In the genomic region with DNA sequence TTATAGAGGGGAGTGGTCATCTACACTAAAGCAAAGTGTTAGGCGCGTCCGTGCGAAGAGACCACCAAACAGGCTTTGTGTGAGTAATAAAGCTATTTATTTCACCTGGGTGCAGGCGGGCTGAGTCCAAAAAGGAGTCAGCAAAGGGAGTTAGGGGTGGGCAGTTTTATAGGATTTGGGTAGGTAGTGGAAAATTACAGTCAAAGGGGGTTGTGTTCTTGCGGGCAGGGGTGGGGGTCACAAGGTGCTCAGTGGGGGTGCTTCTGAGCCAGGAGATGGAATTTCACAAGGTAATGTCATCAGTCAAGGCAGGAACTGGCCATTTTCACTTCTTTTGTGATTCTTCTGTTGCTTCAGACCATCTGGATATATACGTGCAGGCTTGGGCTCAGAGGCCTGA, we compare ENCODE assay signal across 9 cellular contexts. TPM values are rescaled to one million over a fixed set of nuclear protein-coding genes. Genes with fewer than 3 reads are reported as not detected.
DNase-seq lines count a peak whose midpoint lies in the region; ATAC-seq, FAIRE-seq and TF ChIP-seq lines count a peak whose summit lies in the region.
"Had no signal": no experiment of that assay in that cellular context is flagged by ENCODE, and none has a peak within 500 bp of the region (broad histone marks: within the 10 kb centered on the region; RNA-seq: fewer than 3 reads in every experiment).

No MANE protein-coding gene starts in this region.

- H3K36me3 ChIP-seq in heart right ventricle: peaks cover 0 to 57% (median 34%) of the 10 kb centered on the region in 9 donors
- H3K36me3 ChIP-seq in K562 (ENCODE audit: control insufficient read depth, insufficient read depth, low read length): peaks cover 56% of the 10 kb centered on the region
- peaks cover 17 to 48% of the 10 kb centered on the region in 2 experiments for H3K36me3 ChIP-seq in mesenchymal stem cell (ENCODE audit: control insufficient read depth in 1 of 2, insufficient read depth in 2 of 2, low read depth in 1 of 2, low read length in 2 of 2)
- H3K36me3 ChIP-seq in vagina: peaks cover 3 to 38% of the 10 kb centered on the region in 2 donors

- H3K9ac ChIP-seq in K562 (ENCODE audit: insufficient read depth in 1 of 2, low read depth in 2 of 2, low read length in 2 of 2) (peak overlapping the region; percentile 62 to 98), mesenchymal stem cell (ENCODE audit: low read length) (peak overlapping the region; percentile 99)

- in situ Hi-C loops in K562 (cut with MboI): no loop called here

- ATAC-seq in heart right ventricle (no peak), K562 (no peak)

- H3K9me1 ChIP-seq in K562 (ENCODE audit: control insufficient read depth, insufficient read depth, low read length): no peaks in the 10 kb centered on the region

- CTCF ChIA-PET in K562 (lab: Yijun Ruan, JAX; ENCODE audit: low intra/inter-chr PET ratio): no interaction called here

- H2BK5ac ChIP-seq in mesenchymal stem cell (ENCODE audit: low read depth, low read length, poor library complexity, severe bottlenecking): no peak overlapping the region

- no peak overlapping the region for H3K4ac ChIP-seq in mesenchymal stem cell (ENCODE audit: low read depth in 1 of 2, low read length in 2 of 2)

- no peak for FAIRE-seq in K562 (lab: Jason Lieb, UNC)

- WGBS in heart right ventricle, 2 donors: 31 to 46% methylated on average over 7 of the region's 7 CpGs
- 12% methylated on average over 7 of the region's 7 CpGs for WGBS in K562 (ENCODE audit: insufficient coverage, low coverage, missing lambda C conversion rate)
- 40% methylated on average over 7 of the region's 7 CpGs for WGBS in mesenchymal stem cell

- no peak overlapping the region for H2AFZ ChIP-seq in K562 (ENCODE audit: low read depth, low read length)
- no peak overlapping the region for H2AFZ ChIP-seq in mesenchymal stem cell (ENCODE audit: low read depth, low read length)

- no peak overlapping the region for H3K18ac ChIP-seq in mesenchymal stem cell (ENCODE audit: low read depth in 1 of 2, low read length in 2 of 2)

- peaks cover 53% of the 10 kb centered on the region for H3K79me2 ChIP-seq in K562 (ENCODE audit: control insufficient read depth, insufficient read depth, low read length)

- H4K91ac ChIP-seq in mesenchymal stem cell (ENCODE audit: low read length): no peak overlapping the region

- peaks cover 10% of the 10 kb centered on the region for H3K79me1 ChIP-seq in mesenchymal stem cell (replicated peaks; ENCODE audit: low read length, poor library complexity, severe bottlenecking)

- H3K27ac ChIP-seq in heart right ventricle: peak overlapping the region in 9 of 10 donors; percentile 86 to 99 (median 95)
- H3K27ac ChIP-seq in K562 (ENCODE audit: extremely low read depth, low read depth, low read length): peak overlapping the region; percentile 98
- H3K27ac ChIP-seq in mesenchymal stem cell (ENCODE audit: low read length, poor library complexity, severe bottlenecking): no peak overlapping the region
- H3K27ac ChIP-seq in vagina: peak overlapping the region; percentile 90

- TF ChIP-seq CTCF in heart right ventricle (IDR thresholded peaks at IDR 0.05): no peak
- TF ChIP-seq CTCF in K562 (IDR thresholded peaks at IDR 0.05 in 2 of 3, conservative IDR thresholded peaks at IDR 0.05 in 1 of 3; ENCODE audit: insufficient read depth in 2 of 3, low read depth in 1 of 3, low read length in 3 of 3): no peak
- no peak for TF ChIP-seq CTCF in vagina (IDR thresholded peaks at IDR 0.05)

- H3K9me3 ChIP-seq in heart right ventricle (no peaks in the 10 kb centered on the region), K562 (replicated peaks; ENCODE audit: control insufficient read depth, insufficient read depth, low read depth, low read length) (no peaks in the 10 kb centered on the region), mesenchymal stem cell (ENCODE audit: control insufficient read depth, low read length) (no peaks in the 10 kb centered on the region), vagina (no peaks in the 10 kb centered on the region)

- peak overlapping the region; percentile 94 for H3K4me2 ChIP-seq in K562 (ENCODE audit: insufficient read depth, low read length)
- H3K4me2 ChIP-seq in mesenchymal stem cell (ENCODE audit: low read length, poor library complexity, severe bottlenecking): peak overlapping the region; percentile 72

- no peak for TF ChIP-seq POLR2A in K562 (conservative IDR thresholded peaks at IDR 0.05)
- no peak for TF ChIP-seq POLR2A in vagina (IDR thresholded peaks at IDR 0.05)

- H2BK12ac ChIP-seq in mesenchymal stem cell (ENCODE audit: low read length in 2 of 2): no peak overlapping the region

- DNase-seq in heart right ventricle: no peak
- no peak for DNase-seq in cardiac septum (ENCODE audit: low spot score)
- DNase-seq in K562 (ENCODE audit: extremely low read depth in 1 of 4, low spot score in 3 of 4): no peak
- no peak for DNase-seq in mesenchymal stem cell
- DNase-seq in vagina (ENCODE audit: extremely low spot score in 2 of 2): no peak
- DNase-seq in NCI-H1048 (lab: John Stamatoyannopoulos, UW): no peak
- no peak for DNase-seq in pons (ENCODE audit: low spot score)
- DNase-seq in effector CD8-positive, alpha-beta T cell (lab: John Stamatoyannopoulos, UW): no peak

- H3K23ac ChIP-seq in mesenchymal stem cell (ENCODE audit: low read length in 2 of 2): no peak overlapping the region

- H4K8ac ChIP-seq in mesenchymal stem cell (ENCODE audit: low read length): no peak overlapping the region

- H2BK15ac ChIP-seq in mesenchymal stem cell (ENCODE audit: low read depth, poor library complexity, severe bottlenecking): no peak overlapping the region

- TF ChIP-seq EP300 in K562 (IDR thresholded peaks at IDR 0.05; ENCODE audit: low read length): no peak

- H3K27me3 ChIP-seq in heart right ventricle (no peaks in the 10 kb centered on the region), K562 (ENCODE audit: control insufficient read depth in 2 of 2, insufficient read depth in 2 of 2, low read length in 2 of 2) (no peaks in the 10 kb centered on the region), mesenchymal stem cell (ENCODE audit: control insufficient read depth in 1 of 2, insufficient read depth in 1 of 2, low read length in 2 of 2) (no peaks in the 10 kb centered on the region), vagina (no peaks in the 10 kb centered on the region)

- POLR2A ChIA-PET in K562 (lab: Yijun Ruan, JAX): interaction anchor here (1.1 to 2.1 kb wide), 3 partner anchors 9 to 47 kb away, joined by 3 to 6 read pairs (median 6); partner anchors contain the start of genes NUSAP1 and OIP5

- BruUV-seq in K562 (replicated peaks; lab: Mats Ljungman, UMichigan): no TSS peak

- H3K4me1 ChIP-seq in heart right ventricle: peaks cover 0 to 54% (median 38%) of the 10 kb centered on the region in 9 donors
- peaks cover 8 to 12% of the 10 kb centered on the region in 2 experiments; a peak in 4 of 5 replicates for H3K4me1 ChIP-seq in K562 (replicated peaks in 1 of 2; ENCODE audit: control insufficient read depth in 2 of 2, insufficient read depth in 2 of 2, low read length in 2 of 2)
- peaks cover 6% of the 10 kb centered on the region for H3K4me1 ChIP-seq in mesenchymal stem cell (ENCODE audit: control insufficient read depth, insufficient read depth, low read depth, low read length)
- H3K4me1 ChIP-seq in vagina: peaks cover 41% of the 10 kb centered on the region

- peak overlapping the region; percentile 66 to 96 (median 82) for H3K4me3 ChIP-seq in heart right ventricle
- peak overlapping the region; percentile 87 for H3K4me3 ChIP-seq in K562
- H3K4me3 ChIP-seq in mesenchymal stem cell (ENCODE audit: insufficient read depth in 1 of 2, low read depth in 1 of 2, low read length in 2 of 2): peak overlapping the region in 1 of 2 experiments; percentile 99
- H3K4me3 ChIP-seq in vagina: peak overlapping the region; percentile 67 to 82

- intact Hi-C loops in heart right ventricle (cut with DNase I): loop anchor here in 1 of 10 donors (2.0 kb wide), 1 partner anchor 54 kb away; the partner anchor contains the start of genes CHP1 and EXD1
- intact Hi-C loops in cardiac septum (cut with DNase I): no loop called here
- intact Hi-C loops in K562 (cut with micrococcal nuclease): loop anchor here (2.0 kb wide), 1 partner anchor 52 kb away; no protein-coding TSS in a partner anchor
- intact Hi-C loops in vagina (cut with DNase I): no loop called here

- no peak overlapping the region for H3K14ac ChIP-seq in mesenchymal stem cell (ENCODE audit: low read length in 2 of 2)

- no peak for TF ChIP-seq RAD21 in K562 (CRISPR knock-in tag; conservative IDR thresholded peaks at IDR 0.05 in 1 of 2, IDR thresholded peaks at IDR 0.05 in 1 of 2)

- no peak overlapping the region for H2AK5ac ChIP-seq in mesenchymal stem cell (ENCODE audit: low read length, severe bottlenecking)

- no peak overlapping the region for H2BK120ac ChIP-seq in mesenchymal stem cell (ENCODE audit: low read depth, low read length)

- peaks cover 4% of the 10 kb centered on the region; the same call in 1 of the 2 replicates for H4K20me1 ChIP-seq in K562 (replicated peaks; ENCODE audit: control insufficient read depth, insufficient read depth, low read length)

RNA-seq across cellular contexts. Expression of gene OIP5, which starts 47.1 kb away (rescaled TPM):
- 1 to 10 TPM in 1 of 10 donors, under 1 TPM in 4, not detected in 5; 0.18 to 1.0 (median 0.23) TPM for total RNA-seq in heart right ventricle
- polyA plus RNA-seq in heart right ventricle: under 1 TPM in 1 of 2 donors, not detected in 1; 0.33 TPM
- total RNA-seq in cardiac septum: not detected
- total RNA-seq in K562 (2011; cell fraction: chromatin; rRNA removed; ENCODE audit: low replicate concordance): 6.9 and 9.3 TPM in 2 replicates
- 11.2 and 12.8 TPM in 2 replicates for total RNA-seq in K562 (2011; cell fraction: nucleolus; rRNA removed)
- 13.7 and 14.2 TPM in 2 replicates for total RNA-seq in K562 (2011; cell fraction: nucleoplasm; rRNA removed)
- total RNA-seq in K562 (2014; rRNA removed): 31.7 and 48.1 TPM in 2 replicates
- 35.3 and 42.0 TPM in 2 replicates for total RNA-seq in K562 (2014; rRNA removed; fragmentation: Illumina TruSeq; extraction: Trizol)
- 34.9 and 35.6 TPM in 2 replicates for total RNA-seq in K562 (2015; rRNA removed; fragmentation: Illumina TruSeq; extraction: Trizol)
- 35.7 and 36.1 TPM in 2 replicates for total RNA-seq in K562 (2021)
- 38.0 and 54.8 TPM in 2 replicates for polyA plus RNA-seq in K562 (2011; rRNA removed)
- polyA plus RNA-seq in K562 (2011; cell fraction: cytosol; rRNA removed): 33.6 and 52.6 TPM in 2 replicates
- 12.2 and 20.1 TPM in 2 replicates for polyA plus RNA-seq in K562 (2011; cell fraction: nucleus; rRNA removed)
- 32.0 and 32.4 TPM in 2 replicates for polyA plus RNA-seq in K562 (2012)
- polyA plus RNA-seq in K562 (2014; fragmentation: Illumina TruSeq; extraction: Trizol): 21.6 and 27.3 TPM in 2 replicates
- polyA plus RNA-seq in K562 (2014; fragmentation: Nextera tagmentation; extraction: Ambion mirVana): 10 to 100 TPM in 1 of 2 experiments, 1 to 10 TPM in 1; 8.3 to 14.5 TPM
- polyA plus RNA-seq in K562 (2014; rRNA removed): 40.2 and 47.9 TPM in 2 replicates
- 16.4 and 18.1 TPM in 2 replicates for polyA minus RNA-seq in K562 (2011; rRNA and poly(A)+ RNA removed)
- polyA minus RNA-seq in K562 (2011; cell fraction: cytosol; rRNA and poly(A)+ RNA removed): 15.2 and 17.6 TPM in 2 replicates
- polyA minus RNA-seq in K562 (2011; cell fraction: nucleus; rRNA and poly(A)+ RNA removed): 8.1 and 10.9 TPM in 2 replicates
- polyA plus RNA-seq in mesenchymal stem cell (2013, experiment 1 of 2): 1.3 TPM
- 1.4 TPM for polyA plus RNA-seq in mesenchymal stem cell (2013, experiment 2 of 2)
- total RNA-seq in vagina: not detected

RNA-seq across cellular contexts. Expression of gene NUSAP1, which starts 47.4 kb away (rescaled TPM):
- 10 to 100 TPM in 1 of 10 donors, 1 to 10 TPM in 6, under 1 TPM in 3; 0.81 to 16.6 (median 1.6) TPM for total RNA-seq in heart right ventricle
- under 1 TPM; 0.66 to 0.74 TPM for polyA plus RNA-seq in heart right ventricle
- 1.1 TPM for total RNA-seq in cardiac septum
- 234 and 251 TPM in 2 replicates for total RNA-seq in K562 (2011; cell fraction: chromatin; rRNA removed; ENCODE audit: low replicate concordance)
- total RNA-seq in K562 (2011; cell fraction: nucleolus; rRNA removed): 126 and 136 TPM in 2 replicates
- total RNA-seq in K562 (2011; cell fraction: nucleoplasm; rRNA removed): 128 and 146 TPM in 2 replicates
- 118 and 119 TPM in 2 replicates for total RNA-seq in K562 (2014; rRNA removed)
- 254 and 285 TPM in 2 replicates for total RNA-seq in K562 (2014; rRNA removed; fragmentation: Illumina TruSeq; extraction: Trizol)
- total RNA-seq in K562 (2015; rRNA removed; fragmentation: Illumina TruSeq; extraction: Trizol): 254 TPM in 2 replicates
- total RNA-seq in K562 (2021): 143 and 152 TPM in 2 replicates
- 224 and 266 TPM in 2 replicates for polyA plus RNA-seq in K562 (2011; rRNA removed)
- 159 and 162 TPM in 2 replicates for polyA plus RNA-seq in K562 (2011; cell fraction: cytosol; rRNA removed)
- polyA plus RNA-seq in K562 (2011; cell fraction: nucleus; rRNA removed): 224 and 229 TPM in 2 replicates
- polyA plus RNA-seq in K562 (2012): 135 and 139 TPM in 2 replicates
- 203 and 242 TPM in 2 replicates for polyA plus RNA-seq in K562 (2014; fragmentation: Illumina TruSeq; extraction: Trizol)
- polyA plus RNA-seq in K562 (2014; fragmentation: Nextera tagmentation; extraction: Ambion mirVana): 100 to 1,000 TPM; 194 to 227 TPM
- polyA plus RNA-seq in K562 (2014; rRNA removed): 157 and 170 TPM in 2 replicates
- 197 and 206 TPM in 2 replicates for polyA minus RNA-seq in K562 (2011; rRNA and poly(A)+ RNA removed)
- polyA minus RNA-seq in K562 (2011; cell fraction: cytosol; rRNA and poly(A)+ RNA removed): 48.8 and 91.3 TPM in 2 replicates
- polyA minus RNA-seq in K562 (2011; cell fraction: nucleus; rRNA and poly(A)+ RNA removed): 117 and 184 TPM in 2 replicates
- polyA plus RNA-seq in mesenchymal stem cell (2013, experiment 1 of 2): 11.7 TPM
- polyA plus RNA-seq in mesenchymal stem cell (2013, experiment 2 of 2): 11.4 TPM
- total RNA-seq in vagina: 16.9 TPM

RNA-seq across cellular contexts. Expression of gene CHP1, which starts 54.2 kb away (rescaled TPM):
- total RNA-seq in heart right ventricle (100 to 1,000 TPM in 9 of 10 donors, 10 to 100 TPM in 1; 86.5 to 133 (median 120) TPM), cardiac septum (104 TPM), K562 (2014; rRNA removed) (61.6 and 77.7 TPM in 2 replicates), K562 (2014; rRNA removed; fragmentation: Illumina TruSeq; extraction: Trizol) (63.6 and 68.7 TPM in 2 replicates), K562 (2015; rRNA removed; fragmentation: Illumina TruSeq; extraction: Trizol) (67.6 and 69.3 TPM in 2 replicates), K562 (2021) (74.2 and 82.5 TPM in 2 replicates), vagina (119 TPM)
- polyA plus RNA-seq in heart right ventricle (10 to 100 TPM; 22.5 to 93.1 TPM), K562 (2011; rRNA removed) (49.7 and 71.8 TPM in 2 replicates), K562 (2014; fragmentation: Illumina TruSeq; extraction: Trizol) (67.0 and 67.4 TPM in 2 replicates), K562 (2014; fragmentation: Nextera tagmentation; extraction: Ambion mirVana) (10 to 100 TPM; 75.8 to 83.4 TPM), K562 (2014; rRNA removed) (31.7 and 41.3 TPM in 2 replicates)
- total RNA-seq in K562 (2011; cell fraction: chromatin; rRNA removed; ENCODE audit: low replicate concordance): 21.4 and 25.8 TPM in 2 replicates
- total RNA-seq in K562 (2011; cell fraction: nucleolus; rRNA removed): 10.4 and 15.0 TPM in 2 replicates
- total RNA-seq in K562 (2011; cell fraction: nucleoplasm; rRNA removed): 25.0 and 30.4 TPM in 2 replicates
- 29.5 and 60.9 TPM in 2 replicates for polyA plus RNA-seq in K562 (2011; cell fraction: cytosol; rRNA removed)
- 9.7 and 16.8 TPM in 2 replicates for polyA plus RNA-seq in K562 (2011; cell fraction: nucleus; rRNA removed)
- polyA plus RNA-seq in K562 (2012): 56.6 and 61.2 TPM in 2 replicates
- 75.5 and 113 TPM in 2 replicates for polyA minus RNA-seq in K562 (2011; rRNA and poly(A)+ RNA removed)
- polyA minus RNA-seq in K562 (2011; cell fraction: cytosol; rRNA and poly(A)+ RNA removed): 62.4 and 104 TPM in 2 replicates
- 5.1 and 9.6 TPM in 2 replicates for polyA minus RNA-seq in K562 (2011; cell fraction: nucleus; rRNA and poly(A)+ RNA removed)
- 130 TPM for polyA plus RNA-seq in mesenchymal stem cell (2013, experiment 1 of 2)
- polyA plus RNA-seq in mesenchymal stem cell (2013, experiment 2 of 2): 126 TPM

RNA-seq across cellular contexts. Expression of gene EXD1, which starts 54.7 kb away (rescaled TPM):
- total RNA-seq in heart right ventricle (not detected), cardiac septum (not detected), K562 (2014; rRNA removed) (not detected in 2 replicates), K562 (2014; rRNA removed; fragmentation: Illumina TruSeq; extraction: Trizol) (not detected in 2 replicates), K562 (2015; rRNA removed; fragmentation: Illumina TruSeq; extraction: Trizol) (not detected in 2 replicates), K562 (2021) (not detected in 2 replicates), vagina (not detected)
- polyA plus RNA-seq in heart right ventricle (not detected), K562 (2011; rRNA removed) (0.03 TPM in 1 of 2 replicates, not detected in the other), K562 (2014; fragmentation: Illumina TruSeq; extraction: Trizol) (not detected in 2 replicates), K562 (2014; fragmentation: Nextera tagmentation; extraction: Ambion mirVana) (not detected), K562 (2014; rRNA removed) (not detected in 2 replicates)
- total RNA-seq in K562 (2011; cell fraction: chromatin; rRNA removed; ENCODE audit: low replicate concordance): not detected in 2 replicates
- total RNA-seq in K562 (2011; cell fraction: nucleolus; rRNA removed): not detected in 2 replicates
- total RNA-seq in K562 (2011; cell fraction: nucleoplasm; rRNA removed): not detected in 2 replicates
- not detected in 2 replicates for polyA plus RNA-seq in K562 (2011; cell fraction: cytosol; rRNA removed)
- not detected in 2 replicates for polyA plus RNA-seq in K562 (2011; cell fraction: nucleus; rRNA removed)
- polyA plus RNA-seq in K562 (2012): not detected in 2 replicates
- not detected in 2 replicates for polyA minus RNA-seq in K562 (2011; rRNA and poly(A)+ RNA removed)
- polyA minus RNA-seq in K562 (2011; cell fraction: cytosol; rRNA and poly(A)+ RNA removed): not detected in 2 replicates
- polyA minus RNA-seq in K562 (2011; cell fraction: nucleus; rRNA and poly(A)+ RNA removed): not detected in 2 replicates
- polyA plus RNA-seq in mesenchymal stem cell (2013, experiment 1 of 2): not detected
- not detected for polyA plus RNA-seq in mesenchymal stem cell (2013, experiment 2 of 2)
- total RNA-seq: HT1080 had no signal
